ENCODE assay signal across 22 cellular contexts in the genomic region with DNA sequence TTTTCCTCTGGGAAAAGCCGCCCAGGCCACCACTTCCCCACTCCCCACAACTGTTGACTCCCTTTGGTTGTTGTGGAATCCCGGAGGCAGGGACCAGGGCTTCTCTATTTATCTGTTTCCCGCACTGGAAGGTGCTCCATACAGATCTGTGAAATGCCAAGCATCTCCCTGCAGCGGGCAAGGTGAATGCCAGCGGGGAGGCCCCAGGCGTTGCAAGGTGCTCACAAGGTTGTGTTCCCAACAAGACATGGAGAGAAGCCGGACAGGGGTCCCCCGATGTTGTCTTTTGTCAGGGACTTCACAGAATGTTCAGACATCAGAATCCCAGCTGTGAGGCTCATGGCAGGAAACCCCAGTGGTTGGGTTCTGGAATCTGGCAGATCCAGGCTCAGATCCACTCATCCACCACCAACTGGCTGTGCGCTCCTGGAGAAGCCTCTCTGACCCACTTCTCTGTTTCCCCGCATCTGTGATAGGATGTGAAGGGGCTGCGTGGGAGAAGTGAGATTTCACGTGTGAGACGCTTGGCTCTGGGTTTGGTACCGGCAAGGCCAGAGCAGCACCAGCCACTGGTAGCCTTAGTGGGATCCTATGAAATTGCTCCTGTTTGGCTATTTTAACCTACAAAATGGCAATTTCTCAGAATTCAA. TPM values are rescaled to one million over a fixed set of nuclear protein-coding genes. Genes with fewer than 3 reads are reported as not detected.
"Had no signal": no experiment of that assay in that cellular context is flagged by ENCODE, and none has a peak within 500 bp of the region (broad histone marks: within the 10 kb centered on the region; RNA-seq: fewer than 3 reads in every experiment).

No MANE protein-coding gene starts in this region.

- H3K9me3 ChIP-seq: SK-N-SH had no signal

- DNase-seq: KBM-7, MV-4-11, NCI-H1048, NCI-H1105, NCI-H1417, NCI-H1436 treated with DMSO at 0.1 percent for 48 hours, NCI-H1694, NCI-H187 treated with DMSO at 0.1 percent for 48 hours, NCI-H2029 treated with DMSO at 0.1 percent for 48 hours, NCI-H2107, NCI-H2227 treated with DMSO at 0.1 percent for 48 hours, NCI-H510A, NCI-H524 treated with DMSO at 0.1 percent for 48 hours, NCI-H69, NCI-H774, SHP77, SK-N-SH had no signal

- H3K4me2 ChIP-seq: SK-N-SH had no signal

- H3K9ac ChIP-seq: SK-N-SH had no signal

- H3K27ac ChIP-seq: HL-60, RWPE1 had no signal

RNA-seq across cellular contexts. Expression of gene NEU2, which starts 8.6 kb away (rescaled TPM):
- total RNA-seq: LHCN-M2, MCF 10A, SK-MEL-5 had no signal
- polyA plus RNA-seq: SK-N-SH had no signal

RNA-seq across cellular contexts. Expression of gene NGEF, which starts 10.8 kb away (rescaled TPM):
- total RNA-seq: SK-MEL-5 had no signal
